Comparison of ENCODE assay signal across 8 cellular contexts in genomic region chr10:30432631-30433285, GRCh38. TPM values are rescaled to one million over a fixed set of nuclear protein-coding genes. Genes with fewer than 3 reads are reported as not detected.
DNase-seq lines count a peak whose midpoint lies in the region; ATAC-seq and TF ChIP-seq lines count a peak whose summit lies in the region.

No MANE protein-coding gene starts in this region.

- CTCF ChIA-PET in AG04449 (lab: Yijun Ruan, JAX): interaction anchor here (0.5 to 1.8 kb wide), 4 partner anchors 12 to 158 kb away, joined by 3 to 6 read pairs (median 4); no protein-coding TSS in a partner anchor

- no peaks in the 10 kb centered on the region for H3K27me3 ChIP-seq in uterus

- POLR2A ChIA-PET in AG04449 (lab: Yijun Ruan, JAX): interaction anchor here (1.4 kb wide), 1 partner anchor 9 kb away, joined by 4 read pairs; no protein-coding TSS in a partner anchor

- intact Hi-C loops in uterus (cut with DNase I; ENCODE audit: low total_unique reads): no loop called here

- H3K27ac Mint-ChIP-seq in memory B cell: peak overlapping the region; percentile 99

- H3K4me1 ChIP-seq in uterus: peaks cover 0 to 5% of the 10 kb centered on the region in 2 donors

- peaks cover 48% of the 10 kb centered on the region for H3K4me1 Mint-ChIP-seq in memory B cell

- H3K9me3 Mint-ChIP-seq in memory B cell: no peaks in the 10 kb centered on the region

- peak overlapping the region; percentile 97 to 99 for H3K27ac ChIP-seq in uterus

- H3K9me3 ChIP-seq in uterus: no peaks in the 10 kb centered on the region

- H3K27me3 Mint-ChIP-seq in memory B cell: no peaks in the 10 kb centered on the region

- no peak for TF ChIP-seq POLR2A in uterus (IDR thresholded peaks at IDR 0.05)

- ATAC-seq in GM19324 (IDR thresholded peaks at IDR 0.05; ENCODE audit: low FRiP score, unreplicated experiment) (peak; percentile 0), HG03558 (IDR thresholded peaks at IDR 0.05; ENCODE audit: extremely low read depth, unreplicated experiment) (peak; percentile 0), memory B cell (ENCODE audit: low read depth) (peak; percentile 3), HG02610 (IDR thresholded peaks at IDR 0.05; ENCODE audit: unreplicated experiment) (no peak)

- H3K4me3 Mint-ChIP-seq in memory B cell: peak overlapping the region; percentile 85

- no peak for DNase-seq in AG04449 (ENCODE audit: low read depth, low spot score)
- DNase-seq in cardiac fibroblast (ENCODE audit: low read depth in 2 of 2): no peak
- DNase-seq in memory B cell (ENCODE audit: low spot score in 2 of 2): peak in 1 of 2 donors; percentile 33
- peak; percentile 48 to 53 for DNase-seq in uterus
- no peak for DNase-seq in HuH-7.5 (ENCODE audit: low spot score)

- H3K4me3 ChIP-seq in AG04449 (ENCODE audit: low read depth, low read length): peak overlapping the region; percentile 86
- H3K4me3 ChIP-seq in cardiac fibroblast (replicated peaks in 1 of 2; ENCODE audit: low read depth in 2 of 2, low read length in 2 of 2): peak overlapping the region; percentile 82 to 93
- peak overlapping the region; percentile 68 to 84 for H3K4me3 ChIP-seq in uterus

- H3K36me3 ChIP-seq in uterus: no peaks in the 10 kb centered on the region

- peaks cover 3% of the 10 kb centered on the region for H3K36me3 Mint-ChIP-seq in memory B cell

- TF ChIP-seq CTCF in AG04449 (IDR thresholded peaks at IDR 0.05; ENCODE audit: insufficient read depth, low read length, missing control alignments) (no peak), cardiac fibroblast (IDR thresholded peaks at IDR 0.05; ENCODE audit: low read depth, low read length) (no peak), uterus (IDR thresholded peaks at IDR 0.05) (peak in 1 of 4 experiments; percentile 8)

RNA-seq across cellular contexts. Expression of gene MAP3K8, which starts 1.2 kb away (rescaled TPM):
- total RNA-seq in uterus: 10 to 100 TPM; 13.3 to 63.0 (median 24.4) TPM

Comparison
In these comparisons a context has a peak if more than half of its experiments do, and no peak if none do; other contexts are left out.
1. DNase-seq: peak in uterus (2 of 2); none in AG04449 (single experiment), cardiac fibroblast (0 of 2) and HuH-7.5 (single experiment).
2. Peak in every context shown above with its lines, with median percentiles within 50 percentile points of each other: H3K4me3 ChIP-seq.